ENCODE assay signal across 8 cellular contexts in genomic region chr2:152738438-152738837, GRCh38.
"Had no signal": no experiment of that assay in that cellular context is flagged by ENCODE, and none has a peak within 500 bp of the region (broad histone marks: within the 10 kb centered on the region; RNA-seq: fewer than 3 reads in every experiment).

No MANE protein-coding gene starts in this region.

- DNase-seq: H9, HCEC 1CT, IMR-90 had no signal

- H3K4me1 Mint-ChIP-seq: GM23338, H9 had no signal

- FAIRE-seq: H1, H54, K562 had no signal

- H3K4me2 ChIP-seq: GM23338 had no signal

- H3K4me3 Mint-ChIP-seq: GM23338, H9 had no signal

- H3K27ac ChIP-seq: HL-60 had no signal

- ATAC-seq: GM23338, K562 had no signal

- H2AFZ ChIP-seq: GM23338 had no signal

- H3K4me3 ChIP-seq: GM23338, K562 had no signal
